19 cellular contexts compared by ENCODE assay signal in genomic region chr22:18118345-18118915, GRCh38.
"Had no signal": no experiment of that assay in that cellular context is flagged by ENCODE, and none has a peak within 500 bp of the region (broad histone marks: within the 10 kb centered on the region; RNA-seq: fewer than 3 reads in every experiment).

No MANE protein-coding gene starts in this region.

- H3K4me3 Mint-ChIP-seq: central memory CD8-positive, alpha-beta T cell; naive thymus-derived CD8-positive, alpha-beta T cell; neural crest cell had no signal

- H3K36me3 ChIP-seq: ovary, sigmoid colon had no signal

- H3K27me3 Mint-ChIP-seq: central memory CD8-positive, alpha-beta T cell had no signal

- H3K27ac ChIP-seq: dorsolateral prefrontal cortex, hepatocyte, ovary, sigmoid colon had no signal

- H3K9me3 ChIP-seq: mucosa of descending colon, ovary, sigmoid colon had no signal

- H3K27me3 ChIP-seq: dorsolateral prefrontal cortex, hepatocyte, ovary, sigmoid colon had no signal

- DNase-seq: cortex of kidney; dorsolateral prefrontal cortex; effector CD8-positive, alpha-beta T cell; kidney; left colon; mucosa of descending colon; naive thymus-derived CD8-positive, alpha-beta T cell; ovary; retina; sigmoid colon; stimulated activated CD4-positive, alpha-beta T cell treated with anti-CD3 and anti-CD28 coated beads, Interleukin-2, amount 100 ng/mL, for 48 hours; stimulated activated naive CD4-positive, alpha-beta T cell treated with Interleukin-2 at 50 U/mL for 16 hours; trophoblast cell had no signal

- ATAC-seq: esophagus mucosa; left colon; mucosa of descending colon; naive thymus-derived CD8-positive, alpha-beta T cell had no signal

- H3K4me3 ChIP-seq: dorsolateral prefrontal cortex, hepatocyte, mucosa of descending colon, ovary, sigmoid colon, smooth muscle cell had no signal

- H3K4me2 ChIP-seq: hepatocyte, smooth muscle cell had no signal

- H3K4me1 Mint-ChIP-seq: neural crest cell had no signal

- H3K27ac Mint-ChIP-seq: progenitor cell of endocrine pancreas had no signal

- H2AFZ ChIP-seq: hepatocyte had no signal

- H3K79me2 ChIP-seq: hepatocyte had no signal

- H3K9me3 Mint-ChIP-seq: central memory CD8-positive, alpha-beta T cell; naive thymus-derived CD8-positive, alpha-beta T cell; neural crest cell had no signal

- H3K4me1 ChIP-seq: sigmoid colon had no signal
